ENCODE assay signal across 8 cellular contexts in genomic region chr1:6490181-6491075, GRCh38. TPM values are rescaled to one million over a fixed set of nuclear protein-coding genes. Genes with fewer than 3 reads are reported as not detected.
A peak's percentile ranks its signal among the peaks of the same experiment; 100 is the strongest.
DNase-seq lines count a peak whose midpoint lies in the region; ATAC-seq, FAIRE-seq and TF ChIP-seq lines count a peak whose summit lies in the region.

No MANE protein-coding gene starts in this region.

- peaks cover 22 to 32% (median 28%) of the 10 kb centered on the region in 3 donors for H3K4me1 Mint-ChIP-seq in T-cell

- no peak for TF ChIP-seq RAD21 in GM12878 (IDR thresholded peaks at IDR 0.05; ENCODE audit: insufficient read depth, low read depth, low read length)

- SMC1A ChIA-PET in GM12878 (lab: Charles Lee; ENCODE audit: uncharacterized antibody, unreplicated experiment) = interaction anchor here (0.8 to 1.4 kb wide), 4 partner anchors 22 to 89 kb away, joined by 3 read pairs; partner anchors contain the start of gene ZBTB48

- peak overlapping the region; percentile 88 for H2AFZ ChIP-seq in GM12878 (ENCODE audit: control insufficient read depth, low read depth, low read length)

- no peak for TF ChIP-seq CTCF in HL-60 (IDR thresholded peaks at IDR 0.05; ENCODE audit: insufficient read depth, low read length)
- TF ChIP-seq CTCF in GM12878 (IDR thresholded peaks at IDR 0.05 in 2 of 3, conservative IDR thresholded peaks at IDR 0.05 in 1 of 3; ENCODE audit: control insufficient read depth in 2 of 3, extremely low read depth in 1 of 3, insufficient read depth in 1 of 3, low read depth in 3 of 3, low read length in 3 of 3) = no peak

- no peaks in the 10 kb centered on the region for H3K36me3 ChIP-seq in GM12878 (ENCODE audit: control insufficient read depth in 2 of 2, insufficient read depth in 2 of 2, low read length in 1 of 2)
- H3K36me3 ChIP-seq in iPS-20b (ENCODE audit: insufficient read depth, low read depth, low read length) = no peaks in the 10 kb centered on the region

- no peak overlapping the region for H3K27ac ChIP-seq in HL-60 (replicated peaks)
- peak overlapping the region; percentile 69 for H3K27ac ChIP-seq in GM12878 (ENCODE audit: control insufficient read depth, insufficient read depth)
- H3K27ac ChIP-seq in iPS-20b (ENCODE audit: low read length) = no peak overlapping the region
- H3K27ac ChIP-seq in skin epidermis = peak overlapping the region; percentile 54 to 98 (median 88)

- RAD21 ChIA-PET in GM12878 (lab: Charles Lee; ENCODE audit: unreplicated experiment) = interaction anchor here (0.6 to 1.8 kb wide), 5 partner anchors 11 to 157 kb away, joined by 3 to 6 read pairs (median 5); no protein-coding TSS in a partner anchor

- POLR2A ChIA-PET in T-cell (lab: Charles Lee) (interaction anchor here in 1 of 2 donors (0.6 kb wide), 1 partner anchor 45 kb away, joined by 3 read pairs; no protein-coding TSS in a partner anchor), GM12878 (lab: Charles Lee) (interaction anchor here (0.5 to 0.7 kb wide), 3 partner anchors 33 to 664 kb away, joined by 3 to 5 read pairs (median 3); no protein-coding TSS in a partner anchor)

- BruUV-seq in GM12878 (replicated peaks; lab: Mats Ljungman, UMichigan) = TSS peak; percentile 91

- no peaks in the 10 kb centered on the region for H3K9me3 ChIP-seq in GM12878 (replicated peaks; ENCODE audit: control insufficient read depth, insufficient read depth, low read length)
- H3K9me3 ChIP-seq in iPS-20b (ENCODE audit: insufficient read depth, low read depth, low read length) = no peaks in the 10 kb centered on the region

- CTCF ChIA-PET in T-cell (lab: Charles Lee) = interaction anchor here (1.1 to 1.5 kb wide), 3 partner anchors 30 to 154 kb away, joined by 3 to 5 read pairs (median 5); no protein-coding TSS in a partner anchor
- CTCF ChIA-PET in GM12878 (lab: Yijun Ruan, JAX) = interaction anchor here (0.6 to 4.9 kb wide), 25 partner anchors 9 to 252 kb away, joined by 3 to 25 read pairs (median 4); partner anchors contain the start of genes NOL9, TAS1R1 and ZBTB48

- FAIRE-seq in GM12878 (lab: Jason Lieb, UNC) = no peak

- ATAC-seq in T-cell (replicated peaks in 1 of 4) (peak; percentile 34 to 66 (median 56)), GM12878 (peak; percentile 86)

- peak overlapping the region; percentile 99 for H3K4me2 ChIP-seq in GM12878 (ENCODE audit: control insufficient read depth, insufficient read depth)

- WGBS in GM12878 (ENCODE audit: insufficient coverage, insufficient replicate concordance, low lambda C conversion rate, missing lambda C conversion rate) = 6% methylated on average over 62 of the region's 70 CpGs

- H3K4me3 ChIP-seq in HL-60 (replicated peaks; ENCODE audit: insufficient read depth, low read length) = peak overlapping the region; percentile 28
- peak overlapping the region; percentile 89 for H3K4me3 ChIP-seq in GM12878
- H3K4me3 ChIP-seq in iPS-20b (ENCODE audit: low read length) = peak overlapping the region; percentile 88
- peak overlapping the region; percentile 40 to 62 (median 50) for H3K4me3 ChIP-seq in skin epidermis

- no peak for TF ChIP-seq EP300 in GM12878 (IDR thresholded peaks at IDR 0.05; ENCODE audit: borderline replicate concordance in 1 of 2, control insufficient read depth in 1 of 2, low read depth in 2 of 2, low read length in 2 of 2)

- H3K9ac ChIP-seq in GM12878 (ENCODE audit: control insufficient read depth, insufficient read depth, low read length) (peak overlapping the region; percentile 81), iPS-20b (ENCODE audit: low read depth, low read length) (peak overlapping the region; percentile 79; the same call in 1 of the 2 replicates)

- H3K4me3 Mint-ChIP-seq in T-cell = peak overlapping the region; percentile 67 to 81 (median 71)

- H3K4me1 ChIP-seq in GM12878 (ENCODE audit: control insufficient read depth, insufficient read depth, low read length) = no peaks in the 10 kb centered on the region
- peaks cover 15% of the 10 kb centered on the region; the same call in 1 of the 2 replicates for H3K4me1 ChIP-seq in iPS-20b (ENCODE audit: insufficient read depth, low read length)

- DNase-seq in SKM-1 (lab: John Stamatoyannopoulos, UW; ENCODE audit: unreplicated experiment) (peak; percentile 22), SKM-1 treated with dmso at 0.1 percent for 144 hours (lab: John Stamatoyannopoulos, UW; ENCODE audit: unreplicated experiment) (no peak), HL-60 (ENCODE audit: low read depth in 1 of 2, low spot score in 1 of 2) (peak in 1 of 2 experiments; percentile 30), T-cell (peak in 25 of 34 experiments; percentile 14 to 53 (median 32)), GM12878 (ENCODE audit: low read depth, low spot score) (peak; percentile 15), SIG-M5 treated with dmso at 0.1 percent for 504 hours (lab: John Stamatoyannopoulos, UW; ENCODE audit: unreplicated experiment) (no peak)

- H3K27me3 Mint-ChIP-seq in T-cell = peaks cover 13 to 14% of the 10 kb centered on the region in 2 donors

- peaks cover 2% of the 10 kb centered on the region; the same call in 1 of the 2 replicates for H4K20me1 ChIP-seq in GM12878 (ENCODE audit: control insufficient read depth, insufficient read depth)

- TF ChIP-seq POLR2A in GM12878 (IDR thresholded peaks at IDR 0.05; ENCODE audit: low read depth, low read length) = 0 out of 2 replicates have a peak, but pooled peaks have one; percentile 14

- H3K36me3 Mint-ChIP-seq in T-cell = no peaks in the 10 kb centered on the region

- in situ Hi-C loops in GM12878 (cut with MboI) = loop anchor here (5.0 to 25.0 kb wide), 2 partner anchors 147 to 722 kb away; no protein-coding TSS in a partner anchor

- H3K9me3 Mint-ChIP-seq in T-cell = no peaks in the 10 kb centered on the region

- intact Hi-C loops in GM12878 (cut with micrococcal nuclease; ENCODE audit: unreplicated experiment) = no loop called here

- H3K79me2 ChIP-seq in GM12878 (ENCODE audit: control insufficient read depth, insufficient read depth, low read length) = no peaks in the 10 kb centered on the region

- H3K27ac Mint-ChIP-seq in T-cell = peak overlapping the region; percentile 72 to 83

- H3K27me3 ChIP-seq in HL-60 (ENCODE audit: insufficient read depth, poor library complexity, severe bottlenecking) (peaks cover 50% of the 10 kb centered on the region), GM12878 (replicated peaks in 1 of 2; ENCODE audit: control insufficient read depth in 2 of 2, insufficient read depth in 2 of 2, low read length in 1 of 2) (no peaks in the 10 kb centered on the region; a peak in 2 of 4 replicates), iPS-20b (ENCODE audit: insufficient read depth, low read length) (peaks cover 7% of the 10 kb centered on the region; the same call in 1 of the 2 replicates)

TF ChIP-seq in GM12878, 131 proteins besides CTCF, POLR2A, EP300 and RAD21 (continues in another document):
- TF ChIP-seq ZZZ3 (IDR thresholded peaks at IDR 0.05; ENCODE audit: control insufficient read depth, insufficient read length, low read depth) (no peak), JUND (IDR thresholded peaks at IDR 0.05; ENCODE audit: low read depth, low read length) (peak; percentile 93)

RNA-seq across cellular contexts. Expression of gene PLEKHG5, which starts 1.0 kb away (rescaled TPM):
- total RNA-seq in T-cell = 10 to 100 TPM in 1 of 5 donors, 1 to 10 TPM in 4; 7.1 to 18.2 (median 8.4) TPM
- 2.0 and 2.4 TPM in 2 replicates for total RNA-seq in GM12878 (2013; cell fraction: nucleolus; rRNA removed)
- 0.33 and 0.51 TPM in 2 replicates for total RNA-seq in GM12878 (2014; rRNA removed)
- 0.18 TPM in 2 replicates for total RNA-seq in GM12878 (2014; rRNA removed; fragmentation: Illumina TruSeq; extraction: Trizol)
- 0.69 and 1.1 TPM in 2 replicates for total RNA-seq in GM12878 (2021)
- 0.13 TPM for polyA plus RNA-seq in GM12878 (2011; ENCODE audit: low read depth)
- 0.19 and 0.48 TPM in 2 replicates for polyA plus RNA-seq in GM12878 (2011; rRNA removed)
- polyA plus RNA-seq in GM12878 (2011; cell fraction: cytosol; rRNA removed) = 0.49 and 0.82 TPM in 2 replicates
- 3.7 and 5.2 TPM in 2 replicates for polyA plus RNA-seq in GM12878 (2011; cell fraction: nucleus; rRNA removed)
- 0.29 and 0.49 TPM in 2 replicates for polyA plus RNA-seq in GM12878 (2012)
- polyA plus RNA-seq in GM12878 (2014; fragmentation: Illumina TruSeq; extraction: Trizol) = 0.13 TPM in 1 of 2 replicates, not detected in the other
- polyA plus RNA-seq in GM12878 (2014; fragmentation: Nextera tagmentation; extraction: Ambion mirVana) = under 1 TPM in 1 of 2 experiments, not detected in 1; 0.04 TPM
- 0.69 and 0.79 TPM in 2 replicates for polyA plus RNA-seq in GM12878 (2014; rRNA removed)
- under 1 TPM; 0.12 to 0.13 TPM for polyA plus RNA-seq in GM12878 (2016; fragmentation: Nextera tagmentation; extraction: Ambion mirVana)
- 0.46 and 0.59 TPM in 2 replicates for polyA minus RNA-seq in GM12878 (2011; rRNA and poly(A)+ RNA removed)
- 0.52 and 0.53 TPM in 2 replicates for polyA minus RNA-seq in GM12878 (2011; cell fraction: cytosol; rRNA and poly(A)+ RNA removed)
- 0.73 and 1.2 TPM in 2 replicates for polyA minus RNA-seq in GM12878 (2011; cell fraction: nucleus; rRNA and poly(A)+ RNA removed)

RNA-seq across cellular contexts. Expression of gene TNFRSF25, which starts 24.5 kb away (rescaled TPM):
- total RNA-seq in T-cell (100 to 1,000 TPM; 215 to 580 (median 446) TPM), GM12878 (2014; rRNA removed) (0.16 TPM in 1 of 2 replicates, not detected in the other), GM12878 (2014; rRNA removed; fragmentation: Illumina TruSeq; extraction: Trizol) (not detected in 2 replicates), GM12878 (2021) (0.46 and 0.58 TPM in 2 replicates)
- 12.4 and 16.1 TPM in 2 replicates for total RNA-seq in GM12878 (2013; cell fraction: nucleolus; rRNA removed)
- not detected for polyA plus RNA-seq in GM12878 (2011; ENCODE audit: low read depth)
- polyA plus RNA-seq in GM12878 (2011; rRNA removed) (5.0 and 8.6 TPM in 2 replicates), GM12878 (2014; fragmentation: Illumina TruSeq; extraction: Trizol) (not detected in 2 replicates), GM12878 (2014; fragmentation: Nextera tagmentation; extraction: Ambion mirVana) (not detected), GM12878 (2014; rRNA removed) (0.30 and 1.00 TPM in 2 replicates), GM12878 (2016; fragmentation: Nextera tagmentation; extraction: Ambion mirVana) (under 1 TPM; 0.23 to 0.29 TPM)
- 10.1 and 17.7 TPM in 2 replicates for polyA plus RNA-seq in GM12878 (2011; cell fraction: cytosol; rRNA removed)
- 65.4 and 67.1 TPM in 2 replicates for polyA plus RNA-seq in GM12878 (2011; cell fraction: nucleus; rRNA removed)
- polyA plus RNA-seq in GM12878 (2012) = 0.11 and 0.36 TPM in 2 replicates
- polyA minus RNA-seq in GM12878 (2011; rRNA and poly(A)+ RNA removed) = 2.9 and 6.4 TPM in 2 replicates
- polyA minus RNA-seq in GM12878 (2011; cell fraction: cytosol; rRNA and poly(A)+ RNA removed) = 2.3 and 3.7 TPM in 2 replicates
- 3.4 and 5.3 TPM in 2 replicates for polyA minus RNA-seq in GM12878 (2011; cell fraction: nucleus; rRNA and poly(A)+ RNA removed)

Comparison
In these comparisons a context has a peak if more than half of its experiments do, and no peak if none do; other contexts are left out.
1. DNase-seq: peak in SKM-1 (single experiment), T-cell (25 of 34) and GM12878 (single experiment); none in SKM-1 treated with dmso at 0.1 percent for 144 hours (single experiment) and SIG-M5 treated with dmso at 0.1 percent for 504 hours (single experiment).
2. H3K27ac ChIP-seq: peak in GM12878 (single experiment) and skin epidermis (21 of 21); none in HL-60 (single experiment) and iPS-20b (single experiment).
3. H3K4me3 ChIP-seq: peak in every context shown above with its lines; median percentile 89 in GM12878; 88 in iPS-20b; 50 in skin epidermis; 28 in HL-60.
4. RNA of gene TNFRSF25, which starts 24.5 kb away (total RNA-seq): 215 to 580 TPM in T-cell; 0.16 to 16.1 TPM in GM12878; every median in the first group is over 10 times any median in the second.